Comparison of ENCODE assay signal across 8 cellular contexts in the genomic region with DNA sequence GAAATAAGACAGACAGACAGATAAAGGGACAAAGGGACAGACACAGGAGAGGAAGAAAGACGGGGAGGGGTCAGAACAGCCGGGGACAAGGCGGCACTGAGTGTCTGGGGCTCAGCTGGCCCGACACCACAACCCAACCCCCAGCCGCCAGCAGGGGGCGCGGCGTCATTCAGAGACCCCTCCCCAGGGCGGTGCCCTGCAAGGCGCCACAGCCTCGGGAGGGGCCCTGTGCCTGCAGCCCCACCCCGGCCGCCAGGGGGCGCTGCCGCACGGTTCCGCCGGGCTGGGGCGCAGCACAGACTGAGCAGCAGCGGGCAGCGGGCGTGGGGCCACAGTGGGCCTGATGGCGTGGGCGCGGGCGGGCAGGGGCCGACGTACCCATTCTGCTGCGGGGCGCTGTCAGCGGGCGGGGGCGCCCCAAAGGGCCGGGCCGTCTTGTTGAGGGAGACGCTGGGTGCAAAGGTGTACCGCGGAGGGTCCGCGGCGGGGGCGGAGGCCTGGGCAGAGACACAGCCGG. TPM values are rescaled to one million over a fixed set of nuclear protein-coding genes. Genes with fewer than 3 reads are reported as not detected.
DNase-seq lines count a peak whose midpoint lies in the region; ATAC-seq and TF ChIP-seq lines count a peak whose summit lies in the region.

No MANE protein-coding gene starts in this region.

- H3K4me2 ChIP-seq in H9 (ENCODE audit: insufficient read depth, insufficient read length, low read length): no peak overlapping the region

- H3K27ac ChIP-seq in H9 (ENCODE audit: insufficient read length, low read depth, low read length) (no peak overlapping the region), testis (peak overlapping the region; percentile 24)

- H3T11ph ChIP-seq in H9 (ENCODE audit: low read length): no peak overlapping the region

- H2BK20ac ChIP-seq in H9 (ENCODE audit: low read depth, low read length, poor library complexity, severe bottlenecking): no peak overlapping the region

- peak overlapping the region in 2 of 3 experiments; percentile 58 to 87; a peak in 2 of 7 replicates for H3K27ac Mint-ChIP-seq in H9

- H2BK5ac ChIP-seq in H9 (ENCODE audit: insufficient read length, low read length): no peak overlapping the region

- no peaks in the 10 kb centered on the region for H3K36me3 ChIP-seq in testis (ENCODE audit: low read depth, missing control alignments)

- intact Hi-C loops in left ventricle myocardium superior (cut with micrococcal nuclease): no loop called here
- intact Hi-C loops in testis (cut with DNase I; ENCODE audit: low total_unique reads): no loop called here

- peak; percentile 100; the same call in 2 of the 3 replicates for TF ChIP-seq CTCF in H9 (conservative IDR thresholded peaks at IDR 0.05)
- peak; percentile 70 to 85 (median 85) for TF ChIP-seq CTCF in testis (IDR thresholded peaks at IDR 0.05)

- H3K9me3 Mint-ChIP-seq in H9: no peaks in the 10 kb centered on the region; a peak in 1 of 5 replicates

- ATAC-seq in left ventricle myocardium superior: peak; percentile 4

- no peaks in the 10 kb centered on the region for H3K79me2 ChIP-seq in H9 (ENCODE audit: insufficient read depth, low read length)

- WGBS in H9 (ENCODE audit: extremely low coverage, insufficient read length, low lambda C conversion rate): no CpG with 5 or more reads among the region's 43 CpGs
- WGBS in testis, 2 donors: 42 to 57% methylated on average over 13 to 38 of the region's 43 CpGs

- H3K4me1 ChIP-seq in H9 (ENCODE audit: insufficient read depth, low read length) (peaks cover 5% of the 10 kb centered on the region; the same call in 1 of the 2 replicates), testis (peaks cover 25% of the 10 kb centered on the region)

- no peak overlapping the region for H2BK15ac ChIP-seq in H9 (ENCODE audit: low read depth, low read length)

- peaks cover 40 to 68% (median 64%) of the 10 kb centered on the region in 3 experiments for H3K36me3 Mint-ChIP-seq in H9 (ENCODE audit: insufficient read depth in 1 of 3, low read depth in 3 of 3)

- no peaks in the 10 kb centered on the region for H3K9me3 ChIP-seq in H9 (ENCODE audit: control insufficient read depth, low read depth, low read length)
- no peaks in the 10 kb centered on the region for H3K9me3 ChIP-seq in testis

- no peak overlapping the region for H3K9ac ChIP-seq in H9 (ENCODE audit: extremely low read depth, insufficient read length, low read length)

- no peak overlapping the region for H3K4me3 Mint-ChIP-seq in H9

- H3K23ac ChIP-seq in H9 (ENCODE audit: insufficient read length, low read depth, low read length): no peak overlapping the region

- no peaks in the 10 kb centered on the region for H3K79me1 ChIP-seq in H9 (ENCODE audit: insufficient read depth, low read depth, low read length, poor library complexity, severe bottlenecking)

- no peak overlapping the region for H4K5ac ChIP-seq in H9 (ENCODE audit: insufficient read length, low read depth, low read length)

- H3K56ac ChIP-seq in H9 (ENCODE audit: insufficient read length, low read depth, low read length): no peak overlapping the region

- peaks cover 4% of the 10 kb centered on the region for H3K23me2 ChIP-seq in H9 (ENCODE audit: insufficient read length, low read depth, low read length, poor library complexity, severe bottlenecking)

- H3K27me3 Mint-ChIP-seq in H9 (ENCODE audit: low read depth): no peaks in the 10 kb centered on the region

- H3K4me3 ChIP-seq in testis: peak overlapping the region; percentile 34 to 43

- H3K4me1 Mint-ChIP-seq in H9: peaks cover 20 to 43% of the 10 kb centered on the region in 2 experiments

- H3K27me3 ChIP-seq in H9 (ENCODE audit: insufficient read depth, low read length): no peaks in the 10 kb centered on the region
- no peaks in the 10 kb centered on the region for H3K27me3 ChIP-seq in testis

- H2BK120ac ChIP-seq in H9 (ENCODE audit: low read depth, low read length, poor library complexity, severe bottlenecking): no peak overlapping the region

- no peak overlapping the region for H3K4ac ChIP-seq in H9 (ENCODE audit: low read depth, low read length)

- no peak overlapping the region for H4K8ac ChIP-seq in H9 (replicated peaks; ENCODE audit: insufficient read length, low read depth, low read length)

- peak; percentile 77 for DNase-seq in AG20443 (ENCODE audit: low spot score)
- peak; percentile 92 for DNase-seq in H9
- peak; percentile 59 for DNase-seq in UCSD-AML1 (lab: John Stamatoyannopoulos, UW; ENCODE audit: unreplicated experiment)
- DNase-seq in left ventricle myocardium superior: no peak
- DNase-seq in testis: peak; percentile 72
- DNase-seq in cortex of kidney (lab: John Stamatoyannopoulos, UW): no peak
- DNase-seq in pons (ENCODE audit: low spot score): no peak
- DNase-seq in NCI-H446 (lab: John Stamatoyannopoulos, UW): no peak

- H3K14ac ChIP-seq in H9 (ENCODE audit: insufficient read depth, low read length): no peak overlapping the region

- TF ChIP-seq POLR2A in testis (IDR thresholded peaks at IDR 0.05): no peak

- no peak overlapping the region for H2BK12ac ChIP-seq in H9 (ENCODE audit: insufficient read length, low read depth, low read length)

- no peak overlapping the region for H3K18ac ChIP-seq in H9 (ENCODE audit: insufficient read length, low read depth, low read length)

- no peak overlapping the region for H2AK5ac ChIP-seq in H9 (ENCODE audit: insufficient read length, low read length)

- no peak overlapping the region for H4K91ac ChIP-seq in H9 (ENCODE audit: insufficient read length, low read depth, low read length)

- H4K20me1 ChIP-seq in H9 (ENCODE audit: control insufficient read depth, insufficient read depth, insufficient read length): no peaks in the 10 kb centered on the region

- no peak overlapping the region for H2AFZ ChIP-seq in H9 (ENCODE audit: low read length)

RNA-seq across cellular contexts. Expression of gene PDLIM7, which starts 5.9 kb away (rescaled TPM):
- 134 and 137 TPM in 2 replicates for total RNA-seq in H9 (2021)
- total RNA-seq in left ventricle myocardium superior: 35.1 TPM
- 100 to 1,000 TPM in 1 of 2 donors, 10 to 100 TPM in 1; 90.5 to 118 TPM for total RNA-seq in testis
- 72.2 TPM for polyA plus RNA-seq in testis (ENCODE audit: insufficient read depth, low read depth, low replicate concordance)

RNA-seq across cellular contexts. Expression of gene DBN1, which starts 18.1 kb away (rescaled TPM):
- 339 and 340 TPM in 2 replicates for total RNA-seq in H9 (2021)
- 22.4 TPM for total RNA-seq in left ventricle myocardium superior
- 10 to 100 TPM; 69.6 to 83.1 TPM for total RNA-seq in testis
- polyA plus RNA-seq in testis (ENCODE audit: insufficient read depth, low read depth, low replicate concordance): 50.5 TPM

RNA-seq across cellular contexts. Expression of gene DOK3, which starts 18.1 kb away (rescaled TPM):
- total RNA-seq in H9 (2021): 15.9 and 16.4 TPM in 2 replicates
- total RNA-seq in left ventricle myocardium superior: 3.4 TPM
- total RNA-seq in testis: 10 to 100 TPM; 10.7 to 18.7 TPM
- polyA plus RNA-seq in testis (ENCODE audit: insufficient read depth, low read depth, low replicate concordance): 10.4 TPM

RNA-seq across cellular contexts. Expression of gene DDX41, which starts 25.3 kb away (rescaled TPM):
- 125 and 133 TPM in 2 replicates for total RNA-seq in H9 (2021)
- 29.8 TPM for total RNA-seq in left ventricle myocardium superior
- 100 to 1,000 TPM; 193 to 197 TPM for total RNA-seq in testis
- polyA plus RNA-seq in testis (ENCODE audit: insufficient read depth, low read depth, low replicate concordance): 99.1 TPM

RNA-seq across cellular contexts. Expression of gene PRR7, which starts 44.9 kb away (rescaled TPM):
- total RNA-seq in H9 (2021): 9.6 and 10.2 TPM in 2 replicates
- total RNA-seq in left ventricle myocardium superior: 0.40 TPM
- 10 to 100 TPM; 19.9 to 23.2 TPM for total RNA-seq in testis
- 2.8 TPM for polyA plus RNA-seq in testis (ENCODE audit: insufficient read depth, low read depth, low replicate concordance)

Comparison
In these comparisons a context has a peak if more than half of its experiments do, and no peak if none do; other contexts are left out.
1. DNase-seq: peak in AG20443 (single experiment), H9 (single experiment), UCSD-AML1 (single experiment) and testis (single experiment); none in left ventricle myocardium superior (single experiment), cortex of kidney (single experiment), pons (single experiment) and NCI-H446 (0 of 2).